In the genomic region with DNA sequence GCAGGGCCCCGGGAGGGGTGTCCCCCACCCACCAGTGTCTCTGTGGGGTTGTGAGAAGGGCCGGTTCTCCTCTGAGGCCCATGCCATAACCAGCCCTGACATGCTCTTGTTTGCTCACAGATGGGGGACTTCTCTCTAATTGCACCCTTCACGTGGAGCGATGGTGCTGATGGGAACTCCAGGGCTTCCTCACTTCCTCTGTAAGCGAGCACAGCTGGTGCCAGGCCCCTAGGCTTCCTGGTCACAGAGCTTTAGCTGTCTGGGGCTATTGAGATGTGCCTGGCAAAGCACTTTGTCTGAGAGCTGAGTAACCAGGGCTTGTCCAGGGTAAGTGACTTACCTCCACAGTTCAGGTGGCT, we compare ENCODE assay signal across 1 cellular context.
TF ChIP-seq lines count a peak whose summit lies in the region.

No MANE protein-coding gene starts in this region.

TF ChIP-seq in SK-N-SH, 30 proteins besides CTCF, POLR2A, EP300 and RAD21 (continued from another document):
- TF ChIP-seq IRF3 (IDR thresholded peaks at IDR 0.05; ENCODE audit: low read depth, low read length), result no peak
- TF ChIP-seq FOXM1 (IDR thresholded peaks at IDR 0.05; ENCODE audit: low read depth), result no peak
- TF ChIP-seq SIN3A (IDR thresholded peaks at IDR 0.05; ENCODE audit: borderline replicate concordance, low read depth, low read length), result no peak
